In the genomic region with DNA sequence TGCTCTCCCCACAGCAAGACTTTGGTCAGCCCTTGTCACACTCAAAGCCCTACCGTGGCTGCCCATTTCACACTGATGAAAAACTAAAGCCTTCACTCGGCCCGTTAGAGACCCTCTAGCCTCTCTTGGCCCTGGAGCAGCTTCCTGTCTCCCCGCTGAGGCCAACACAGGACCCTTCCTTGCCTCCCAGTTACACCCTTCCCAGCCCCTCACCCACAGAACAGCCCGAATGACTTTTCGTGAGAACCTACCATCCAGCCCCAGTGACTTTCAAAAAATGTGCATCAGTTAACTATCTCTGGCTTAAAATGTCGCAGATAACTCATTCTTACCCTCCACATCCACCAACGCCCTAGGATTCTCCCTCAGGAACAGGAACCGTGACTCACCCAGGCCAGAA, we compare ENCODE assay signal across 1 cellular context.
TF ChIP-seq lines count a peak whose summit lies in the region.

No MANE protein-coding gene starts in this region.

TF ChIP-seq in HepG2, 621 proteins besides CTCF, POLR2A, EP300 and RAD21 (continued from another document):
- TF ChIP-seq, protein P1, sequence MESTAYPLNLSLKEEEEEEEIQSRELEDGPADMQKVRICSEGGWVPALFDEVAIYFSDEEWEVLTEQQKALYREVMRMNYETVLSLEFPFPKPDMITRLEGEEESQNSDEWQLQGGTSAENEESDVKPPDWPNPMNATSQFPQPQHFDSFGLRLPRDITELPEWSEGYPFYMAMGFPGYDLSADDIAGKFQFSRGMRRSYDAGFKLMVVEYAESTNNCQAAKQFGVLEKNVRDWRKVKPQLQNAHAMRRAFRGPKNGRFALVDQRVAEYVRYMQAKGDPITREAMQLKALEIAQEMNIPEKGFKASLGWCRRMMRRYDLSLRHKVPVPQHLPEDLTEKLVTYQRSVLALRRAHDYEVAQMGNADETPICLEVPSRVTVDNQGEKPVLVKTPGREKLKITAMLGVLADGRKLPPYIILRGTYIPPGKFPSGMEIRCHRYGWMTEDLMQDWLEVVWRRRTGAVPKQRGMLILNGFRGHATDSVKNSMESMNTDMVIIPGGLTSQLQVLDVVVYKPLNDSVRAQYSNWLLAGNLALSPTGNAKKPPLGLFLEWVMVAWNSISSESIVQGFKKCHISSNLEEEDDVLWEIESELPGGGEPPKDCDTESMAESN (CRISPR knock-in tag; conservative IDR thresholded peaks at IDR 0.05) = no peak
- no peak for TF ChIP-seq FOXA3 (CRISPR knock-in tag; IDR thresholded peaks at IDR 0.05)
- TF ChIP-seq NCOA1 (CRISPR knock-in tag; IDR thresholded peaks at IDR 0.05) = no peak
- no peak for TF ChIP-seq ARNT (IDR thresholded peaks at IDR 0.05)
- no peak for TF ChIP-seq SIX4 (CRISPR knock-in tag; IDR thresholded peaks at IDR 0.05)
- TF ChIP-seq, protein P2, sequence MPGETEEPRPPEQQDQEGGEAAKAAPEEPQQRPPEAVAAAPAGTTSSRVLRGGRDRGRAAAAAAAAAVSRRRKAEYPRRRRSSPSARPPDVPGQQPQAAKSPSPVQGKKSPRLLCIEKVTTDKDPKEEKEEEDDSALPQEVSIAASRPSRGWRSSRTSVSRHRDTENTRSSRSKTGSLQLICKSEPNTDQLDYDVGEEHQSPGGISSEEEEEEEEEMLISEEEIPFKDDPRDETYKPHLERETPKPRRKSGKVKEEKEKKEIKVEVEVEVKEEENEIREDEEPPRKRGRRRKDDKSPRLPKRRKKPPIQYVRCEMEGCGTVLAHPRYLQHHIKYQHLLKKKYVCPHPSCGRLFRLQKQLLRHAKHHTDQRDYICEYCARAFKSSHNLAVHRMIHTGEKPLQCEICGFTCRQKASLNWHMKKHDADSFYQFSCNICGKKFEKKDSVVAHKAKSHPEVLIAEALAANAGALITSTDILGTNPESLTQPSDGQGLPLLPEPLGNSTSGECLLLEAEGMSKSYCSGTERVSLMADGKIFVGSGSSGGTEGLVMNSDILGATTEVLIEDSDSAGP (CRISPR knock-in tag; IDR thresholded peaks at IDR 0.05; ENCODE audit: borderline replicate concordance) = no peak
- no peak for TF ChIP-seq MED1 (CRISPR knock-in tag; IDR thresholded peaks at IDR 0.05)
- no peak for TF ChIP-seq ZNF75D (CRISPR knock-in tag; IDR thresholded peaks at IDR 0.05; ENCODE audit: borderline replicate concordance)
- no peak for TF ChIP-seq SMYD3 (CRISPR knock-in tag; IDR thresholded peaks at IDR 0.05)
- TF ChIP-seq MLLT10 (CRISPR knock-in tag; IDR thresholded peaks at IDR 0.05) = no peak
- no peak for TF ChIP-seq CBX2 (IDR thresholded peaks at IDR 0.05; ENCODE audit: low read depth, low read length)
- no peak for TF ChIP-seq CBX2 (CRISPR knock-in tag; IDR thresholded peaks at IDR 0.05; ENCODE audit: low read depth)
- TF ChIP-seq NBN (conservative IDR thresholded peaks at IDR 0.05) = no peak
- no peak for TF ChIP-seq DPF2 (CRISPR knock-in tag; IDR thresholded peaks at IDR 0.05; ENCODE audit: borderline replicate concordance, low read depth)
- no peak for TF ChIP-seq ZNF549 (CRISPR knock-in tag; IDR thresholded peaks at IDR 0.05)
